9 cellular contexts compared by ENCODE assay signal in the genomic region with DNA sequence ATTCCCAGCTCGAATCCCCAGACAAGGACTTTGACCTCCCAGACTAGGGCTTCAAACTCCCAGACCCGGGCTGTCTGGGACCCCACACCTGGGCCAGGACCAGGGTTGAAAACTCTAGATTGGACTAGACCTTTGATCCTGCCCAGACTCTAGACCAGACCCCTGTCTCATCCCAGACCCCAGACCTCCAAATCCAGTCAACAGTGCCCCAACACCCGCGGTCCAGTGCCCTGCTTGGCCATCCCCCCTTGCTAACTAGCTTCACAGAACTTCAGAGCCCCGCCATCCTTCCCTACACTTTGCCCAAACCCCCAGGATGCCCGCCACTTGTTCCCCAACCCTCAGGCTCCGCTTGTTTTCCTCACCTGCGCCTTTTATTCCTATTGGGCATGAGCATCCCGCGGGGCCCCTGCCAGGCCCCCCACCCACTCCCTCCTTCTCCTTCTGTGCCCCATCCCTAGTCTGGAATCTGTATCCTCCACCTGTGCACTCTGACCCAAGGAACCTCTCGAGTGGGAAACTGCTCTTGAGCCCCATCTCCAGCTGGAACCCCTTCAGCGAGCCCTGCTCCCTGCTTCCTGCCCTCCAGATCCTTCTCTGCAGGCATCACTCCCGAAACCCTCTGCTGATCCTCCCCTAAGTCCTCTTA. TPM values are rescaled to one million over a fixed set of nuclear protein-coding genes. Genes with fewer than 3 reads are reported as not detected.
DNase-seq lines count a peak whose midpoint lies in the region; TF ChIP-seq lines count a peak whose summit lies in the region.
"Had no signal": no experiment of that assay in that cellular context is flagged by ENCODE, and none has a peak within 500 bp of the region (broad histone marks: within the 10 kb centered on the region; RNA-seq: fewer than 3 reads in every experiment).

No MANE protein-coding gene starts in this region.

- peaks cover 10% of the 10 kb centered on the region for H3K4me1 ChIP-seq in A673 (ENCODE audit: insufficient read depth, low read length, poor library complexity, severe bottlenecking)
- H3K4me1 ChIP-seq in HUES6 (ENCODE audit: control insufficient read depth, insufficient read depth, low read length): peaks cover 43% of the 10 kb centered on the region
- H3K4me1 ChIP-seq in mucosa of stomach (ENCODE audit: control insufficient read depth, insufficient read depth, low read length): peaks cover 59% of the 10 kb centered on the region

- H3K4me3 ChIP-seq in A673 (ENCODE audit: low read depth, low read length, poor library complexity, severe bottlenecking): peak overlapping the region; percentile 76
- peak overlapping the region; percentile 94 for H3K4me3 ChIP-seq in HUES6 (ENCODE audit: low read depth, low read length)
- H3K4me3 ChIP-seq in cardiac fibroblast (replicated peaks in 1 of 2; ENCODE audit: low read depth in 2 of 2, low read length in 2 of 2): peak overlapping the region; percentile 82 to 88
- H3K4me3 ChIP-seq in mucosa of stomach (ENCODE audit: low read length): peak overlapping the region; percentile 87

- H3K9ac ChIP-seq in HUES6 (ENCODE audit: low read length): peak overlapping the region; percentile 87
- peak overlapping the region; percentile 78 for H3K9ac ChIP-seq in mucosa of stomach (ENCODE audit: low read length)

- peak overlapping the region; percentile 77 for H3K27ac ChIP-seq in A673 (ENCODE audit: low read depth, low read length, poor library complexity, severe bottlenecking)
- H3K27ac ChIP-seq in HUES6 (ENCODE audit: low read depth, low read length): peak overlapping the region; percentile 5; the same call in 1 of the 2 replicates

- H3K9me3 ChIP-seq in A673 (ENCODE audit: low read depth, low read length, poor library complexity, severe bottlenecking): no peaks in the 10 kb centered on the region
- H3K9me3 ChIP-seq in HUES6 (ENCODE audit: control insufficient read depth, insufficient read depth, low read depth, low read length): no peaks in the 10 kb centered on the region
- no peaks in the 10 kb centered on the region for H3K9me3 ChIP-seq in mucosa of stomach (ENCODE audit: control insufficient read depth, low read length)

- DNase-seq in A673 (ENCODE audit: low spot score): no peak
- DNase-seq in cardiac fibroblast (ENCODE audit: low read depth in 2 of 2): no peak
- no peak for DNase-seq in activated gamma-delta T cell treated with Interleukin-2 at 50 U/mL for 16 hours
- DNase-seq in Kasumi-1 (lab: John Stamatoyannopoulos, UW): no peak
- no peak for DNase-seq in head of caudate nucleus
- DNase-seq in NCI-H1930 (lab: John Stamatoyannopoulos, UW): no peak

- intact Hi-C loops in A673 (cut with micrococcal nuclease; ENCODE audit: unreplicated experiment): no loop called here
- intact Hi-C loops in head of caudate nucleus (cut with DNase I): no loop called here

- POLR2A ChIA-PET in A673 (lab: Charles Lee; ENCODE audit: low non-redundant PET): no interaction called here

- BruUV-seq in A673 (replicated peaks; lab: Mats Ljungman, UMichigan): no TSS peak

- no peak for TF ChIP-seq CTCF in A673 (conservative IDR thresholded peaks at IDR 0.05; ENCODE audit: low read depth, low read length)
- TF ChIP-seq CTCF in cardiac fibroblast (IDR thresholded peaks at IDR 0.05; ENCODE audit: low read depth, low read length): no peak

- H3K27me3 ChIP-seq in A673 (replicated peaks; ENCODE audit: insufficient read depth, low read depth, low read length, poor library complexity): no peaks in the 10 kb centered on the region
- H3K27me3 ChIP-seq in HUES6 (ENCODE audit: control insufficient read depth, insufficient read depth, low read length): no peaks in the 10 kb centered on the region
- H3K27me3 ChIP-seq in mucosa of stomach (ENCODE audit: control insufficient read depth, insufficient read depth, low read length): peaks cover 12% of the 10 kb centered on the region

- H3K36me3 ChIP-seq in A673 (ENCODE audit: insufficient read depth, low read length, poor library complexity, severe bottlenecking): no peaks in the 10 kb centered on the region
- H3K36me3 ChIP-seq in HUES6 (ENCODE audit: control insufficient read depth, insufficient read depth, low read length): no peaks in the 10 kb centered on the region
- no peaks in the 10 kb centered on the region for H3K36me3 ChIP-seq in mucosa of stomach (ENCODE audit: control insufficient read depth, insufficient read depth, low read length)

- CTCF ChIA-PET in A673 (lab: Charles Lee): no interaction called here

RNA-seq across cellular contexts. Expression of a gene that starts 0.6 kb away (rescaled TPM):
- total RNA-seq in A673 (2021): 115 and 124 TPM in 2 replicates

RNA-seq across cellular contexts. Expression of a gene that starts 31.5 kb away (rescaled TPM):
- 0.31 TPM in 1 of 2 replicates, not detected in the other for total RNA-seq in A673 (2021)

RNA-seq across cellular contexts. Expression of a gene that starts 32.3 kb away (rescaled TPM):
- 0.43 and 2.0 TPM in 2 replicates for total RNA-seq in A673 (2021)

RNA-seq across cellular contexts. Expression of a gene that starts 42.3 kb away (rescaled TPM):
- not detected in 2 replicates for total RNA-seq in A673 (2021)
- total RNA-seq: SK-MEL-5 had no signal

RNA-seq across cellular contexts. Expression of a gene that starts 45.2 kb away (rescaled TPM):
- total RNA-seq in A673 (2021): not detected in 2 replicates
- total RNA-seq: SK-MEL-5 had no signal
